8 cellular contexts compared by ENCODE assay signal in genomic region chr2:179031731-179032408, GRCh38. TPM values are rescaled to one million over a fixed set of nuclear protein-coding genes. Genes with fewer than 3 reads are reported as not detected.
DNase-seq lines count a peak whose midpoint lies in the region; ATAC-seq and TF ChIP-seq lines count a peak whose summit lies in the region.

No MANE protein-coding gene starts in this region.

- H2AK5ac ChIP-seq in neuronal stem cell (ENCODE audit: low read depth, low read length) = no peak overlapping the region

- no CpG with 5 or more reads among the region's 2 CpGs for WGBS in neuronal stem cell (ENCODE audit: extremely low coverage in 2 of 2, insufficient read length in 2 of 2, insufficient replicate concordance in 1 of 2), 2 donors
- 25 to 31% methylated on average over 2 of the region's 2 CpGs for WGBS in body of pancreas, 2 donors

- H3K79me2 ChIP-seq in OCI-LY7 (ENCODE audit: insufficient read depth, low read depth, low read length) = no peaks in the 10 kb centered on the region

- intact Hi-C loops in OCI-LY7 (cut with micrococcal nuclease; ENCODE audit: unreplicated experiment) (loop anchor here (1.0 to 5.0 kb wide), 4 partner anchors 10 to 65 kb away; no protein-coding TSS in a partner anchor), body of pancreas (cut with DNase I) (no loop called here)

- peak overlapping the region; percentile 85 for H3K27ac ChIP-seq in OCI-LY7 (ENCODE audit: low read depth, low read length, poor library complexity, severe bottlenecking)
- no peak overlapping the region for H3K27ac ChIP-seq in neuronal stem cell (replicated peaks; ENCODE audit: low read length)
- H3K27ac ChIP-seq in body of pancreas = no peak overlapping the region

- H3K27me3 ChIP-seq in neuronal stem cell (ENCODE audit: control insufficient read depth in 3 of 3, insufficient read depth in 3 of 3, low read depth in 1 of 3, low read length in 3 of 3) (no peaks in the 10 kb centered on the region), body of pancreas (no peaks in the 10 kb centered on the region)

- H3K79me1 ChIP-seq in neuronal stem cell (ENCODE audit: low read depth, low read length) = no peaks in the 10 kb centered on the region

- no peak overlapping the region for H4K91ac ChIP-seq in neuronal stem cell (ENCODE audit: low read depth, low read length, poor library complexity)

- H3K14ac ChIP-seq in neuronal stem cell (ENCODE audit: low read length) = no peak overlapping the region

- no peak overlapping the region for H3K23ac ChIP-seq in neuronal stem cell (ENCODE audit: low read depth, low read length, poor library complexity)

- CTCF ChIA-PET in OCI-LY7 (lab: Charles Lee; ENCODE audit: unreplicated experiment) = interaction anchor here (1.2 kb wide), 1 partner anchor 10 kb away, joined by 7 read pairs; no protein-coding TSS in a partner anchor

- no peak overlapping the region for H3K4ac ChIP-seq in neuronal stem cell (ENCODE audit: low read length)

- H3K4me2 ChIP-seq in OCI-LY7 (ENCODE audit: low read length) = peak overlapping the region; percentile 88
- H3K4me2 ChIP-seq in neuronal stem cell (ENCODE audit: insufficient read depth, low read length, poor library complexity, severe bottlenecking) = no peak overlapping the region

- H3K4me1 ChIP-seq in OCI-LY7 (ENCODE audit: insufficient read depth, low read length, poor library complexity, severe bottlenecking) (peaks cover 23% of the 10 kb centered on the region), neuronal stem cell (ENCODE audit: control insufficient read depth in 2 of 2, insufficient read depth in 1 of 2, low read depth in 1 of 2, low read length in 2 of 2) (peaks cover 0 to 4% of the 10 kb centered on the region in 2 donors), body of pancreas (no peaks in the 10 kb centered on the region)

- ATAC-seq in GM18858 (IDR thresholded peaks at IDR 0.05; ENCODE audit: unreplicated experiment) = peak; percentile 98
- ATAC-seq in HG02588 (IDR thresholded peaks at IDR 0.05; ENCODE audit: unreplicated experiment) = peak; percentile 96
- no peak for ATAC-seq in body of pancreas

- no peak overlapping the region for H2BK12ac ChIP-seq in neuronal stem cell (ENCODE audit: low read length)

- H2BK15ac ChIP-seq in neuronal stem cell (ENCODE audit: low read length) = no peak overlapping the region

- TF ChIP-seq CTCF in OCI-LY7 (conservative IDR thresholded peaks at IDR 0.05; ENCODE audit: low read length) (no peak), fibroblast of villous mesenchyme (IDR thresholded peaks at IDR 0.05; ENCODE audit: insufficient read depth, low read depth, low read length) (no peak), body of pancreas (IDR thresholded peaks at IDR 0.05) (no peak)

- DNase-seq in OCI-LY7 (ENCODE audit: low spot score) (peak; percentile 75), fibroblast of villous mesenchyme (ENCODE audit: low read depth) (peak; percentile 64), mucosa of gallbladder (ENCODE audit: low spot score) (no peak), neuronal stem cell (ENCODE audit: low spot score) (no peak), body of pancreas (no peak), pons (ENCODE audit: low spot score) (no peak)

- H3K18ac ChIP-seq in neuronal stem cell (ENCODE audit: low read length) = no peak overlapping the region

- H3K4me3 ChIP-seq in OCI-LY7 (ENCODE audit: low read depth, low read length, poor library complexity, severe bottlenecking) (peak overlapping the region; percentile 39), fibroblast of villous mesenchyme (ENCODE audit: low read depth, low read length) (peak overlapping the region; percentile 41), neuronal stem cell (ENCODE audit: low read length in 2 of 2) (no peak overlapping the region), body of pancreas (no peak overlapping the region)

- H3K9me3 ChIP-seq in OCI-LY7 (ENCODE audit: low read length) (peaks cover 8% of the 10 kb centered on the region; the same call in 1 of the 2 replicates), neuronal stem cell (replicated peaks in 1 of 2; ENCODE audit: control insufficient read depth in 2 of 2, insufficient read depth in 1 of 2, low read depth in 1 of 2, low read length in 2 of 2) (peaks cover 0 to 4% of the 10 kb centered on the region in 2 donors), body of pancreas (peaks cover 0 to 6% (median 0%) of the 10 kb centered on the region in 3 donors)

- H2BK5ac ChIP-seq in neuronal stem cell (ENCODE audit: low read length) = no peak overlapping the region

- no peaks in the 10 kb centered on the region for H3K9me2 ChIP-seq in OCI-LY7 (ENCODE audit: insufficient read depth, low read length)

- no peak overlapping the region for H3K9ac ChIP-seq in neuronal stem cell (ENCODE audit: low read depth, low read length, poor library complexity)

- H2BK120ac ChIP-seq in neuronal stem cell (ENCODE audit: low read depth, low read length) = no peak overlapping the region

- no peak overlapping the region for H4K8ac ChIP-seq in neuronal stem cell (ENCODE audit: low read depth, low read length)

- POLR2A ChIA-PET in OCI-LY7 (lab: Charles Lee) = interaction anchor here (0.7 to 5.3 kb wide), 8 partner anchors 11 to 103 kb away, joined by 3 to 37 read pairs (median 12); partner anchors contain the start of gene CCDC141

- no peaks in the 10 kb centered on the region for H4K20me1 ChIP-seq in OCI-LY7 (ENCODE audit: insufficient read depth, low read length)

- H3K36me3 ChIP-seq in OCI-LY7 (ENCODE audit: insufficient read depth, low read length) (peaks cover 4% of the 10 kb centered on the region; the same call in 1 of the 2 replicates), neuronal stem cell (replicated peaks in 1 of 2; ENCODE audit: control insufficient read depth in 2 of 2, insufficient read depth in 2 of 2, low read length in 2 of 2) (no peaks in the 10 kb centered on the region), body of pancreas (replicated peaks in 1 of 2; ENCODE audit: insufficient read depth in 1 of 2, low read depth in 2 of 2) (no peaks in the 10 kb centered on the region)

- no peak for TF ChIP-seq POLR2A in body of pancreas (IDR thresholded peaks at IDR 0.05)

- H2AFZ ChIP-seq in OCI-LY7 (ENCODE audit: low read length) (peak overlapping the region; percentile 98), neuronal stem cell (ENCODE audit: low read length) (no peak overlapping the region)

- no TSS peak for BruUV-seq in OCI-LY7 (replicated peaks; lab: Mats Ljungman, UMichigan)

RNA-seq across cellular contexts. Expression of gene CCDC141, which starts 18.1 kb away (rescaled TPM):
- 0.15 TPM in 1 of 2 replicates, not detected in the other for total RNA-seq in OCI-LY7 (2014; rRNA removed; shearing (Covaris generic))
- 0.07 and 0.32 TPM in 2 replicates for total RNA-seq in OCI-LY7 (2022)
- total RNA-seq in fibroblast of villous mesenchyme = under 0.01 TPM in 1 of 2 replicates, not detected in the other
- 90.3 TPM for total RNA-seq in mucosa of gallbladder
- polyA plus RNA-seq in neuronal stem cell (2013, experiment 1 of 2) = 0.17 TPM
- 0.18 TPM for polyA plus RNA-seq in neuronal stem cell (2013, experiment 2 of 2)
- 10 to 100 TPM; 13.7 to 19.4 TPM for total RNA-seq in body of pancreas

Comparison
In these comparisons a context has a peak if more than half of its experiments do, and no peak if none do; other contexts are left out.
1. DNase-seq: peak in OCI-LY7 (single experiment) and fibroblast of villous mesenchyme (single experiment); none in mucosa of gallbladder (single experiment), neuronal stem cell (single experiment), body of pancreas (0 of 4) and pons (single experiment).
2. H3K4me3 ChIP-seq: peak in OCI-LY7 (single experiment) and fibroblast of villous mesenchyme (single experiment); none in neuronal stem cell (0 of 2) and body of pancreas (0 of 2).
3. RNA of gene CCDC141, which starts 18.1 kb away (total RNA-seq): 90.3 TPM in mucosa of gallbladder (single experiment) and 13.7 to 19.4 TPM in body of pancreas; 0.07 to 0.32 TPM in OCI-LY7 and under 0.01 TPM in fibroblast of villous mesenchyme; every median in the first group is over 10 times any median in the second.